In genomic region chr16:65658339-65659275, GRCh38 we compare ENCODE assay signal across 7 cellular contexts.
DNase-seq lines count a peak whose midpoint lies in the region; TF ChIP-seq lines count a peak whose summit lies in the region.

No MANE protein-coding gene starts in this region.

- in situ Hi-C loops in GM13977 (cut with MboI; ENCODE audit: low pct_unique_long_range_greater_than_20kb, low sequenced_read_pairs, unreplicated experiment) = no loop called here

- CTCF ChIA-PET in RWPE1 (lab: Yijun Ruan, JAX) = no interaction called here

- POLR2A ChIA-PET in RWPE1 (lab: Yijun Ruan, JAX; ENCODE audit: low non-redundant PET) = no interaction called here

- peak overlapping the region; percentile 93 for H3K27ac ChIP-seq in RWPE1

- DNase-seq in HCEC 1CT (peak; percentile 59), RWPE1 (ENCODE audit: low spot score) (peak; percentile 94), fibroblast of mammary gland (ENCODE audit: low read depth) (peak; percentile 90), skeletal muscle cell (ENCODE audit: low read depth) (peak; percentile 37), ecto neural progenitor cell (ENCODE audit: low spot score) (no peak), NCI-H2081 treated with DMSO at 0.1 percent for 48 hours (lab: John Stamatoyannopoulos, UW) (no peak), GM13977 (ENCODE audit: low spot score) (no peak)

- TF ChIP-seq CTCF in RWPE1 (conservative IDR thresholded peaks at IDR 0.05; ENCODE audit: low read depth) = no peak
- TF ChIP-seq CTCF in fibroblast of mammary gland (conservative IDR thresholded peaks at IDR 0.05; ENCODE audit: control insufficient read depth, insufficient read depth, low read depth, low read length) = no peak
- no peak for TF ChIP-seq CTCF in GM13977 (IDR thresholded peaks at IDR 0.05; ENCODE audit: extremely low read depth, insufficient read depth, missing control alignments)

- H3K4me3 ChIP-seq in fibroblast of mammary gland (ENCODE audit: control insufficient read depth, low read depth, low read length) = no peak overlapping the region
- H3K4me3 ChIP-seq in skeletal muscle cell (ENCODE audit: low read depth, low read length) = no peak overlapping the region

Comparison
In these comparisons a context has a peak if more than half of its experiments do, and no peak if none do; other contexts are left out.
1. DNase-seq: peak in HCEC 1CT (single experiment), RWPE1 (single experiment), fibroblast of mammary gland (single experiment) and skeletal muscle cell (single experiment); none in ecto neural progenitor cell (single experiment), NCI-H2081 treated with DMSO at 0.1 percent for 48 hours (single experiment) and GM13977 (single experiment).